Comparison of ENCODE assay signal across 11 cellular contexts in the genomic region with DNA sequence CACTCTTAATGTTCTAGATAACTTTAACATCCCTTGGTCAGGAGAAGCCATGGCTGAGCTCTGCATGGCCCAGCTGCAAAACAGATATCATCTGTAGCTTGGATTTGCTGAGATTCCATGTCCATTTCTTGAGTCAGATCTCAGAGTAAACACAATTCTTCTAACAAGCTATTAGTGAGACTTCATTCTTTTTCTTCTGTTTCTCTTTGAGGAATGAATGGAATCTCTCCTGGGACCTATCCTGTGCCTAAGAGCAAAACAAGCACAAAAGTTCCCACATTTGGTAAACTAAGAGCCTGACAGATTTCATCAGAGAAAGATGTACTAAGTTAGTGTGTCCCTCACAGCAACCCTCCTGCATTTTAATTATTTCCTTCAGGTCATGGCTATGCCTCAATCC.
DNase-seq lines count a peak whose midpoint lies in the region; ATAC-seq, FAIRE-seq and TF ChIP-seq lines count a peak whose summit lies in the region.
"Had no signal": no experiment of that assay in that cellular context is flagged by ENCODE, and none has a peak within 500 bp of the region (broad histone marks: within the 10 kb centered on the region; RNA-seq: fewer than 3 reads in every experiment).

No MANE protein-coding gene starts in this region.

- H3K27ac ChIP-seq in A549 (peak overlapping the region in 1 of 2 experiments; percentile 47; a peak in 1 of 6 replicates), coronary artery (peak overlapping the region; percentile 2 to 73)
- H3K27ac ChIP-seq: HL-60 had no signal

- POLR2A ChIA-PET in A549 (lab: Yijun Ruan, JAX): no interaction called here
- POLR2A ChIA-PET in naive thymus-derived CD8-positive, alpha-beta T cell (lab: Charles Lee): interaction anchor here (0.9 kb wide), 1 partner anchor 15 kb away, joined by 5 read pairs; no protein-coding TSS in a partner anchor

- peak overlapping the region; percentile 24 for H3K4me2 ChIP-seq in A549

- intact Hi-C loops in CD14-positive monocyte (cut with micrococcal nuclease): no loop called here

- no peaks in the 10 kb centered on the region; the same call in 1 of the 2 replicates for H3K9me3 Mint-ChIP-seq in HFFc6
- peaks cover 0 to 3% (median 0%) of the 10 kb centered on the region in 9 donors for H3K9me3 Mint-ChIP-seq in naive thymus-derived CD8-positive, alpha-beta T cell
- H3K9me3 Mint-ChIP-seq in CD14-positive monocyte: peaks cover 0 to 1% (median 0%) of the 10 kb centered on the region in 7 donors

- H3K36me3 Mint-ChIP-seq in HFFc6 (ENCODE audit: low read depth): peaks cover 41% of the 10 kb centered on the region
- H3K36me3 Mint-ChIP-seq in naive thymus-derived CD8-positive, alpha-beta T cell: peaks cover 7 to 44% (median 38%) of the 10 kb centered on the region in 3 donors
- peaks cover 3 to 15% of the 10 kb centered on the region in 2 donors for H3K36me3 Mint-ChIP-seq in CD14-positive monocyte

- TF ChIP-seq CTCF in A549 (IDR thresholded peaks at IDR 0.05): no peak
- TF ChIP-seq CTCF in HFFc6 (IDR thresholded peaks at IDR 0.05): no peak
- TF ChIP-seq CTCF in coronary artery (IDR thresholded peaks at IDR 0.05): no peak
- TF ChIP-seq CTCF in CD14-positive monocyte (IDR thresholded peaks at IDR 0.05): no peak

- FAIRE-seq in A549 (lab: Jason Lieb, UNC): no peak

- CTCF ChIA-PET in A549 (lab: Yijun Ruan, JAX): no interaction called here

- H3K4me1 ChIP-seq in A549: peaks cover 14% of the 10 kb centered on the region

- H3K4me3 Mint-ChIP-seq in HFFc6 (peak overlapping the region; percentile 50), CD14-positive monocyte (no peak overlapping the region)
- no peak overlapping the region for H3K4me3 Mint-ChIP-seq in naive thymus-derived CD8-positive, alpha-beta T cell

- H3K9me3 ChIP-seq in A549: no peaks in the 10 kb centered on the region

- TF ChIP-seq POLR2A in A549 (IDR thresholded peaks at IDR 0.05; ENCODE audit: low read length): no peak

- no peak for TF ChIP-seq RAD21 in A549 (conservative IDR thresholded peaks at IDR 0.05 in 1 of 2, IDR thresholded peaks at IDR 0.05 in 1 of 2)

- no peak overlapping the region for H3K4me3 ChIP-seq in A549
- H3K4me3 ChIP-seq in coronary artery: peak overlapping the region; percentile 4

- peak in 1 of 2 experiments; percentile 19 for DNase-seq in A549 (ENCODE audit: low read depth in 1 of 2, low spot score in 1 of 2)
- peak; percentile 81 for DNase-seq in HFFc6
- DNase-seq in coronary artery (ENCODE audit: low spot score): no peak
- no peak for DNase-seq in naive thymus-derived CD8-positive, alpha-beta T cell
- no peak for DNase-seq in GF-D8 (lab: John Stamatoyannopoulos, UW)
- no peak for DNase-seq in CD14-positive monocyte (ENCODE audit: low spot score)
- no peak for DNase-seq in NCI-H510A treated with DMSO at 0.1 percent for 48 hours (lab: John Stamatoyannopoulos, UW)
- DNase-seq: DMS153, nucleus accumbens had no signal

- H3K27ac Mint-ChIP-seq in HFFc6 (peak overlapping the region; percentile 89), CD14-positive monocyte (peak overlapping the region in 2 of 7 donors; percentile 3 to 19)
- H3K27ac Mint-ChIP-seq in naive thymus-derived CD8-positive, alpha-beta T cell: peak overlapping the region; percentile 56 to 90 (median 78)

- ATAC-seq in A549 (peak in 1 of 2 experiments; percentile 43; a peak in 3 of 6 replicates), HG03095 (IDR thresholded peaks at IDR 0.05; ENCODE audit: unreplicated experiment) (no peak)
- no peak for ATAC-seq in naive thymus-derived CD8-positive, alpha-beta T cell

- H3K4me1 Mint-ChIP-seq in HFFc6 (ENCODE audit: low read depth) (peaks cover 78% of the 10 kb centered on the region), CD14-positive monocyte (peaks cover 41% of the 10 kb centered on the region)
- H3K4me1 Mint-ChIP-seq in naive thymus-derived CD8-positive, alpha-beta T cell: peaks cover 26 to 85% (median 80%) of the 10 kb centered on the region in 4 donors

- H3K27me3 Mint-ChIP-seq in HFFc6 (ENCODE audit: insufficient read depth): peaks cover 5% of the 10 kb centered on the region
- H3K27me3 Mint-ChIP-seq in naive thymus-derived CD8-positive, alpha-beta T cell: no peaks in the 10 kb centered on the region
- H3K27me3 Mint-ChIP-seq in CD14-positive monocyte (ENCODE audit: low read depth in 3 of 3): peaks cover 0 to 3% (median 2%) of the 10 kb centered on the region in 3 donors

- no peak for TF ChIP-seq EP300 in A549 (IDR thresholded peaks at IDR 0.05)

TF ChIP-seq in A549, 52 proteins besides CTCF, POLR2A, EP300 and RAD21:
- TF ChIP-seq EHMT2 (IDR thresholded peaks at IDR 0.05; ENCODE audit: low read depth) (no peak), MAFK (IDR thresholded peaks at IDR 0.05; ENCODE audit: partially characterized antibody) (no peak), PHF8 (IDR thresholded peaks at IDR 0.05; ENCODE audit: borderline replicate concordance, low read depth) (no peak), POLR2AphosphoS2 (conservative IDR thresholded peaks at IDR 0.05; ENCODE audit: low read length) (no peak), ZSCAN20 (CRISPR knock-in tag; IDR thresholded peaks at IDR 0.05) (no peak), NR3C1 (IDR thresholded peaks at IDR 0.05) (no peak), FOSB (CRISPR knock-in tag; IDR thresholded peaks at IDR 0.05) (no peak), MAZ (IDR thresholded peaks at IDR 0.05; ENCODE audit: borderline replicate concordance, low read depth, low read length) (no peak), RNF2 (IDR thresholded peaks at IDR 0.05; ENCODE audit: borderline replicate concordance, low read depth) (no peak), HOXA7 (CRISPR knock-in tag; IDR thresholded peaks at IDR 0.05) (no peak), SMC3 (IDR thresholded peaks at IDR 0.05) (no peak)
- TF ChIP-seq, protein P1, sequence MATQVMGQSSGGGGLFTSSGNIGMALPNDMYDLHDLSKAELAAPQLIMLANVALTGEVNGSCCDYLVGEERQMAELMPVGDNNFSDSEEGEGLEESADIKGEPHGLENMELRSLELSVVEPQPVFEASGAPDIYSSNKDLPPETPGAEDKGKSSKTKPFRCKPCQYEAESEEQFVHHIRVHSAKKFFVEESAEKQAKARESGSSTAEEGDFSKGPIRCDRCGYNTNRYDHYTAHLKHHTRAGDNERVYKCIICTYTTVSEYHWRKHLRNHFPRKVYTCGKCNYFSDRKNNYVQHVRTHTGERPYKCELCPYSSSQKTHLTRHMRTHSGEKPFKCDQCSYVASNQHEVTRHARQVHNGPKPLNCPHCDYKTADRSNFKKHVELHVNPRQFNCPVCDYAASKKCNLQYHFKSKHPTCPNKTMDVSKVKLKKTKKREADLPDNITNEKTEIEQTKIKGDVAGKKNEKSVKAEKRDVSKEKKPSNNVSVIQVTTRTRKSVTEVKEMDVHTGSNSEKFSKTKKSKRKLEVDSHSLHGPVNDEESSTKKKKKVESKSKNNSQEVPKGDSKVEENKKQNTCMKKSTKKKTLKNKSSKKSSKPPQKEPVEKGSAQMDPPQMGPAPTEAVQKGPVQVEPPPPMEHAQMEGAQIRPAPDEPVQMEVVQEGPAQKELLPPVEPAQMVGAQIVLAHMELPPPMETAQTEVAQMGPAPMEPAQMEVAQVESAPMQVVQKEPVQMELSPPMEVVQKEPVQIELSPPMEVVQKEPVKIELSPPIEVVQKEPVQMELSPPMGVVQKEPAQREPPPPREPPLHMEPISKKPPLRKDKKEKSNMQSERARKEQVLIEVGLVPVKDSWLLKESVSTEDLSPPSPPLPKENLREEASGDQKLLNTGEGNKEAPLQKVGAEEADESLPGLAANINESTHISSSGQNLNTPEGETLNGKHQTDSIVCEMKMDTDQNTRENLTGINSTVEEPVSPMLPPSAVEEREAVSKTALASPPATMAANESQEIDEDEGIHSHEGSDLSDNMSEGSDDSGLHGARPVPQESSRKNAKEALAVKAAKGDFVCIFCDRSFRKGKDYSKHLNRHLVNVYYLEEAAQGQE (IDR thresholded peaks at IDR 0.05): no peak
- TF ChIP-seq, protein P2, sequence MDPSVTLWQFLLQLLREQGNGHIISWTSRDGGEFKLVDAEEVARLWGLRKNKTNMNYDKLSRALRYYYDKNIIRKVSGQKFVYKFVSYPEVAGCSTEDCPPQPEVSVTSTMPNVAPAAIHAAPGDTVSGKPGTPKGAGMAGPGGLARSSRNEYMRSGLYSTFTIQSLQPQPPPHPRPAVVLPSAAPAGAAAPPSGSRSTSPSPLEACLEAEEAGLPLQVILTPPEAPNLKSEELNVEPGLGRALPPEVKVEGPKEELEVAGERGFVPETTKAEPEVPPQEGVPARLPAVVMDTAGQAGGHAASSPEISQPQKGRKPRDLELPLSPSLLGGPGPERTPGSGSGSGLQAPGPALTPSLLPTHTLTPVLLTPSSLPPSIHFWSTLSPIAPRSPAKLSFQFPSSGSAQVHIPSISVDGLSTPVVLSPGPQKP (IDR thresholded peaks at IDR 0.05; ENCODE audit: low read depth, low read length): no peak
